8 cellular contexts compared by ENCODE assay signal in genomic region chr19:6800991-6801396, GRCh38. TPM values are rescaled to one million over a fixed set of nuclear protein-coding genes. Genes with fewer than 3 reads are reported as not detected.
DNase-seq lines count a peak whose midpoint lies in the region; TF ChIP-seq lines count a peak whose summit lies in the region.

No MANE protein-coding gene starts in this region.

- H3K27me3 ChIP-seq in ACC112 (ENCODE audit: insufficient read depth, low read length) (no peaks in the 10 kb centered on the region), H9 (ENCODE audit: insufficient read depth, low read length) (no peaks in the 10 kb centered on the region), iPS-15b (ENCODE audit: control insufficient read depth, insufficient read depth, low read length) (no peaks in the 10 kb centered on the region), prostate gland (replicated peaks; ENCODE audit: insufficient read depth) (no peaks in the 10 kb centered on the region)

- no peak overlapping the region for H2BK120ac ChIP-seq in H9 (ENCODE audit: low read depth, low read length, poor library complexity, severe bottlenecking)

- H2BK5ac ChIP-seq in H9 (ENCODE audit: insufficient read length, low read length): no peak overlapping the region

- H3K56ac ChIP-seq in H9 (ENCODE audit: insufficient read length, low read depth, low read length): peak overlapping the region; percentile 71

- peak overlapping the region; percentile 57 for H4K5ac ChIP-seq in H9 (ENCODE audit: insufficient read length, low read depth, low read length)

- peak overlapping the region; percentile 57 for H3K4me2 ChIP-seq in H9 (ENCODE audit: insufficient read depth, insufficient read length, low read length)

- no peaks in the 10 kb centered on the region for H3K79me2 ChIP-seq in ACC112 (ENCODE audit: control insufficient read depth, insufficient read depth, low read length, unreplicated experiment)
- H3K79me2 ChIP-seq in H9 (ENCODE audit: insufficient read depth, low read length): no peaks in the 10 kb centered on the region

- CTCF ChIA-PET in activated CD4-positive, alpha-beta memory T cell treated with anti-CD3 and anti-CD28 coated beads, Interleukin-2, amount 10 ng/mL, durations not matched to agents 7 days and 5 days (lab: Charles Lee): interaction anchor here (0.5 to 3.4 kb wide), 8 partner anchors 13 to 328 kb away, joined by 3 to 21 read pairs (median 7); partner anchors contain the start of genes GPR108 and VAV1

- intact Hi-C loops in lower leg skin (cut with DNase I; ENCODE audit: low total_unique reads): no loop called here
- intact Hi-C loops in prostate gland (cut with DNase I): no loop called here

- no CpG with 5 or more reads among the region's 8 CpGs for WGBS in H9 (ENCODE audit: extremely low coverage, insufficient read length, low lambda C conversion rate)
- WGBS in lower leg skin, 2 donors: 38 to 54% methylated on average over 8 of the region's 8 CpGs
- 35% methylated on average over 8 of the region's 8 CpGs for WGBS in prostate gland

- H3K4me3 ChIP-seq in ACC112 (ENCODE audit: low read depth, low read length): peak overlapping the region; percentile 49; the same call in 1 of the 2 replicates
- peak overlapping the region; percentile 58 for H3K4me3 ChIP-seq in iPS-15b (ENCODE audit: low read depth, low read length)
- no peak overlapping the region for H3K4me3 ChIP-seq in lower leg skin (ENCODE audit: low read depth, poor library complexity, severe bottlenecking)
- H3K4me3 ChIP-seq in prostate gland: no peak overlapping the region

- H3K4me1 Mint-ChIP-seq in H9: peaks cover 15 to 16% of the 10 kb centered on the region in 2 experiments
- peaks cover 67% of the 10 kb centered on the region for H3K4me1 Mint-ChIP-seq in activated CD4-positive, alpha-beta memory T cell treated with anti-CD3 and anti-CD28 coated beads, Interleukin-2, amount 10 ng/mL, durations not matched to agents 7 days and 5 days

- TF ChIP-seq CTCF in H9 (conservative IDR thresholded peaks at IDR 0.05) (no peak), lower leg skin (IDR thresholded peaks at IDR 0.05) (no peak), prostate gland (IDR thresholded peaks at IDR 0.05) (no peak)

- DNase-seq in H9 (peak; percentile 30), Ammon's horn (ENCODE audit: low spot score) (no peak), lower leg skin (ENCODE audit: low spot score in 2 of 2) (no peak), prostate gland (ENCODE audit: low spot score) (no peak), NCI-H1930 (lab: John Stamatoyannopoulos, UW) (no peak)
- DNase-seq in activated CD4-positive, alpha-beta memory T cell treated with anti-CD3 and anti-CD28 coated beads, Interleukin-2, amount 10 ng/mL, durations not matched to agents 7 days and 5 days: peak; percentile 19

- TF ChIP-seq POLR2A in lower leg skin (IDR thresholded peaks at IDR 0.05) (no peak), prostate gland (IDR thresholded peaks at IDR 0.05) (no peak)

- H3K9me3 ChIP-seq in H9 (ENCODE audit: control insufficient read depth, low read depth, low read length) (no peaks in the 10 kb centered on the region), iPS-15b (ENCODE audit: control insufficient read depth, insufficient read depth, low read length) (no peaks in the 10 kb centered on the region), prostate gland (no peaks in the 10 kb centered on the region)

- H2BK15ac ChIP-seq in H9 (ENCODE audit: low read depth, low read length): no peak overlapping the region

- no peak overlapping the region for H3K4me3 Mint-ChIP-seq in H9
- H3K4me3 Mint-ChIP-seq in activated CD4-positive, alpha-beta memory T cell treated with anti-CD3 and anti-CD28 coated beads, Interleukin-2, amount 10 ng/mL, durations not matched to agents 7 days and 5 days: peak overlapping the region; percentile 74

- peaks cover 0 to 4% (median 0%) of the 10 kb centered on the region in 3 experiments; a peak in 2 of 7 replicates for H3K36me3 Mint-ChIP-seq in H9 (ENCODE audit: insufficient read depth in 1 of 3, low read depth in 3 of 3)
- H3K36me3 Mint-ChIP-seq in activated CD4-positive, alpha-beta memory T cell treated with anti-CD3 and anti-CD28 coated beads, Interleukin-2, amount 10 ng/mL, durations not matched to agents 7 days and 5 days (ENCODE audit: low read depth): peaks cover 40% of the 10 kb centered on the region

- no peak overlapping the region for H2AK5ac ChIP-seq in H9 (ENCODE audit: insufficient read length, low read length)

- H3K4ac ChIP-seq in H9 (ENCODE audit: low read depth, low read length): no peak overlapping the region; the same call in 1 of the 2 replicates

- H2BK20ac ChIP-seq in H9 (ENCODE audit: low read depth, low read length, poor library complexity, severe bottlenecking): peak overlapping the region; percentile 46

- H2AFZ ChIP-seq in ACC112 (ENCODE audit: low read length, unreplicated experiment) (peak overlapping the region; percentile 60), H9 (ENCODE audit: low read length) (peak overlapping the region; percentile 79)

- peaks cover 0 to 57% of the 10 kb centered on the region in 2 experiments; a peak in 3 of 5 replicates for H3K9me3 Mint-ChIP-seq in H9
- no peaks in the 10 kb centered on the region for H3K9me3 Mint-ChIP-seq in activated CD4-positive, alpha-beta memory T cell treated with anti-CD3 and anti-CD28 coated beads, Interleukin-2, amount 10 ng/mL, durations not matched to agents 7 days and 5 days

- H4K20me1 ChIP-seq in H9 (ENCODE audit: control insufficient read depth, insufficient read depth, insufficient read length): no peaks in the 10 kb centered on the region

- peak overlapping the region; percentile 33 for H4K91ac ChIP-seq in H9 (ENCODE audit: insufficient read length, low read depth, low read length)

- H3K27me3 Mint-ChIP-seq in H9 (ENCODE audit: low read depth): peaks cover 7% of the 10 kb centered on the region
- no peaks in the 10 kb centered on the region for H3K27me3 Mint-ChIP-seq in activated CD4-positive, alpha-beta memory T cell treated with anti-CD3 and anti-CD28 coated beads, Interleukin-2, amount 10 ng/mL, durations not matched to agents 7 days and 5 days

- H3K27ac ChIP-seq in ACC112 (ENCODE audit: low read depth, low read length) (peak overlapping the region; percentile 79), H9 (ENCODE audit: insufficient read length, low read depth, low read length) (peak overlapping the region; percentile 74), prostate gland (no peak overlapping the region)

- POLR2A ChIA-PET in activated CD4-positive, alpha-beta memory T cell treated with anti-CD3 and anti-CD28 coated beads, Interleukin-2, amount 10 ng/mL, durations not matched to agents 7 days and 5 days (lab: Charles Lee): interaction anchor here (0.9 to 5.7 kb wide), 11 partner anchors 10 to 320 kb away, joined by 3 to 77 read pairs (median 9); partner anchors contain the start of genes GPR108, SH2D3A and VAV1

- H2BK12ac ChIP-seq in H9 (ENCODE audit: insufficient read length, low read depth, low read length): peak overlapping the region; percentile 36

- H3K23me2 ChIP-seq in H9 (ENCODE audit: insufficient read length, low read depth, low read length, poor library complexity, severe bottlenecking): peaks cover 5% of the 10 kb centered on the region

- H3K14ac ChIP-seq in H9 (ENCODE audit: insufficient read depth, low read length): peak overlapping the region; percentile 65; the same call in 1 of the 2 replicates

- peak overlapping the region; percentile 27 for H4K8ac ChIP-seq in H9 (replicated peaks; ENCODE audit: insufficient read length, low read depth, low read length)

- no peak overlapping the region for H3T11ph ChIP-seq in H9 (ENCODE audit: low read length)

- no peak overlapping the region for H3K23ac ChIP-seq in H9 (ENCODE audit: insufficient read length, low read depth, low read length)

- H3K4me1 ChIP-seq in ACC112 (ENCODE audit: control insufficient read depth, insufficient read depth, low read length, unreplicated experiment): peaks cover 16% of the 10 kb centered on the region
- peaks cover 2% of the 10 kb centered on the region; the same call in 1 of the 2 replicates for H3K4me1 ChIP-seq in H9 (ENCODE audit: insufficient read depth, low read length)
- H3K4me1 ChIP-seq in iPS-15b (ENCODE audit: control insufficient read depth, insufficient read depth, low read length): peaks cover 5% of the 10 kb centered on the region
- no peaks in the 10 kb centered on the region for H3K4me1 ChIP-seq in prostate gland (replicated peaks)

- peak overlapping the region; percentile 92 for H3K18ac ChIP-seq in H9 (ENCODE audit: insufficient read length, low read depth, low read length)

- H3K9ac ChIP-seq in H9 (ENCODE audit: extremely low read depth, insufficient read length, low read length) (peak overlapping the region; percentile 8), iPS-15b (ENCODE audit: low read depth, low read length) (peak overlapping the region; percentile 70)

- no peaks in the 10 kb centered on the region for H3K79me1 ChIP-seq in H9 (ENCODE audit: insufficient read depth, low read depth, low read length, poor library complexity, severe bottlenecking)

- H3K36me3 ChIP-seq in ACC112 (ENCODE audit: insufficient read depth, low read length) (no peaks in the 10 kb centered on the region), iPS-15b (ENCODE audit: control insufficient read depth, insufficient read depth, low read length) (no peaks in the 10 kb centered on the region), prostate gland (no peaks in the 10 kb centered on the region)

- H3K27ac Mint-ChIP-seq in H9: no peak overlapping the region
- H3K27ac Mint-ChIP-seq in activated CD4-positive, alpha-beta memory T cell treated with anti-CD3 and anti-CD28 coated beads, Interleukin-2, amount 10 ng/mL, durations not matched to agents 7 days and 5 days: peak overlapping the region; percentile 94

RNA-seq across cellular contexts. Expression of gene VAV1, which starts 28.5 kb away (rescaled TPM):
- total RNA-seq in H9 (2021): 0.61 and 0.90 TPM in 2 replicates
- total RNA-seq in activated CD4-positive, alpha-beta memory T cell treated with anti-CD3 and anti-CD28 coated beads, Interleukin-2, amount 10 ng/mL, durations not matched to agents 7 days and 5 days: 100 to 1,000 TPM; 105 to 107 TPM
- total RNA-seq in lower leg skin: 1 to 10 TPM; 1.0 to 2.0 (median 1.4) TPM
- total RNA-seq in prostate gland: 1 to 10 TPM; 3.6 to 4.8 TPM

RNA-seq across cellular contexts. Expression of gene SH2D3A, which starts 33.8 kb away (rescaled TPM):
- total RNA-seq in H9 (2021): 17.9 and 22.0 TPM in 2 replicates
- total RNA-seq in activated CD4-positive, alpha-beta memory T cell treated with anti-CD3 and anti-CD28 coated beads, Interleukin-2, amount 10 ng/mL, durations not matched to agents 7 days and 5 days: 10 to 100 TPM; 26.4 to 28.1 TPM
- total RNA-seq in lower leg skin: 100 to 1,000 TPM in 1 of 4 donors, 10 to 100 TPM in 3; 53.0 to 142 (median 62.3) TPM
- total RNA-seq in prostate gland: 10 to 100 TPM; 35.5 to 45.1 TPM

Comparison
In these comparisons a context has a peak if more than half of its experiments do, and no peak if none do; other contexts are left out.
1. H3K27ac ChIP-seq: peak in ACC112 (single experiment) and H9 (single experiment); none in prostate gland (0 of 2).
2. H3K4me3 ChIP-seq: peak in ACC112 (single experiment) and iPS-15b (single experiment); none in lower leg skin (single experiment) and prostate gland (0 of 2).
3. DNase-seq: peak in H9 (single experiment) and activated CD4-positive, alpha-beta memory T cell treated with anti-CD3 and anti-CD28 coated beads, Interleukin-2, amount 10 ng/mL, durations not matched to agents 7 days and 5 days (single experiment); none in Ammon's horn (single experiment), lower leg skin (0 of 2), prostate gland (single experiment) and NCI-H1930 (0 of 2).
4. RNA of gene VAV1, which starts 28.5 kb away (total RNA-seq): 105 to 107 TPM in activated CD4-positive, alpha-beta memory T cell treated with anti-CD3 and anti-CD28 coated beads, Interleukin-2, amount 10 ng/mL, durations not matched to agents 7 days and 5 days; 3.6 to 4.8 TPM in prostate gland, 1.0 to 2.0 TPM in lower leg skin and 0.61 to 0.90 TPM in H9; every median in the first group is over 10 times any median in the second.